In the genomic region with DNA sequence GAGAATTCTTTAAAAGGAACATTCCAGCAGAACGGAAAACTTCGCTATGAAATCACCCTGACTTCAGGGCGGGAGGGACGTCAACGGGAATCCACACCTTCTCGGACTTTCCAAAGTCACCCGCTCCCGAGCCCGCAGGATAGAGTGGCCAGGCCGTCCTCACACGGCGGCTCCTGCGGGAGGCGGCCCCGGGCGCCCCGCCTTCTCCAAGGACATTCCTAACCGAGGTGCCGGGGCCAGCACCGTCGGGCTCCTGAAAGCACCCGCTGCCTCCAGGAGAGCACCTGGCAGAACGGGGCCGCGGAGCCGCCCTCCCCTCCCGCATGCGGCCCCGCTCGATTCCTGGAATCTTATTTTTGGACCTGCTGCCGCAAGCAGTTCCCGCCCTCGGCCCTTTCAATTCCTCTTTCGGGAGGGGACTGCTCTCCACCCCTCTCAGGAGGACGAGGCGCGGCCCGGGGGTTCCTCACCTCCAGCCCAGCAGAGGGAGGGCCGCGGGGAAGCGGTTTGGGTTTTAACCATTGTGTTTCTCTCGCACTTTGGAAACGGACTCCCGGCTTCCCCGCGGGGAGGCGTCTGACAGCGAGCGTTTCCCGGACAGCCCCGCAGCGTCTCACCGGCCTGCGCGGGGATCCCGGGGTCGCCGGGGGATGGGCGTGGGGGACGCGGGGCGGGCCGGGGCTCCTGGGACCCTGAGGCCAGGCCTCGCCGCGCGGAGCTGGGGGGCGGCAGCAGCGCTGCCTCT, we compare ENCODE assay signal across 8 cellular contexts. TPM values are rescaled to one million over a fixed set of nuclear protein-coding genes. Genes with fewer than 3 reads are reported as not detected.
A peak's percentile ranks its signal among the peaks of the same experiment; 100 is the strongest.
DNase-seq lines count a peak whose midpoint lies in the region; ATAC-seq and TF ChIP-seq lines count a peak whose summit lies in the region.

No MANE protein-coding gene starts in this region.

- H3K4me3 ChIP-seq in CD8-positive, alpha-beta T cell (ENCODE audit: low read depth, low read length) = peak overlapping the region; percentile 45
- peak overlapping the region; percentile 62 for H3K4me3 ChIP-seq in fibroblast of pulmonary artery (replicated peaks; ENCODE audit: low read depth, low read length)

- H3K27me3 Mint-ChIP-seq in CD8-positive, alpha-beta T cell (ENCODE audit: low read depth) = peaks cover 40% of the 10 kb centered on the region
- H3K27me3 Mint-ChIP-seq in HFFc6 (ENCODE audit: insufficient read depth) (peaks cover 4% of the 10 kb centered on the region), natural killer cell (ENCODE audit: low read depth in 2 of 2) (peaks cover 36 to 42% of the 10 kb centered on the region in 2 donors)
- peaks cover 40% of the 10 kb centered on the region for H3K27me3 Mint-ChIP-seq in activated CD8-positive, alpha-beta T cell treated with anti-CD3 and anti-CD28 coated beads for 36 hours

- no peak for DNase-seq in CD8-positive, alpha-beta T cell
- DNase-seq in HFFc6 (no peak), fibroblast of pulmonary artery (ENCODE audit: low read depth) (peak; percentile 25), natural killer cell (peak; percentile 15), NCI-H82 (lab: John Stamatoyannopoulos, UW) (no peak), KG1 (lab: John Stamatoyannopoulos, UW) (no peak), NCI-H128 (lab: John Stamatoyannopoulos, UW; ENCODE audit: unreplicated experiment) (no peak)
- no peak for DNase-seq in activated CD8-positive, alpha-beta T cell treated with anti-CD3 and anti-CD28 coated beads for 36 hours

- H3K27me3 ChIP-seq in CD8-positive, alpha-beta T cell (ENCODE audit: insufficient read depth, low read length) = peaks cover 12% of the 10 kb centered on the region

- H3K4me3 Mint-ChIP-seq in CD8-positive, alpha-beta T cell = peak overlapping the region; percentile 68
- H3K4me3 Mint-ChIP-seq in HFFc6 (peak overlapping the region; percentile 97), natural killer cell (peak overlapping the region; percentile 68)
- H3K4me3 Mint-ChIP-seq in activated CD8-positive, alpha-beta T cell treated with anti-CD3 and anti-CD28 coated beads for 36 hours = peak overlapping the region; percentile 55

- CTCF ChIA-PET in CD8-positive, alpha-beta T cell (lab: Charles Lee) = interaction anchor here (1.1 to 1.7 kb wide), 2 partner anchors 17 to 48 kb away, joined by 3 to 5 read pairs; no protein-coding TSS in a partner anchor
- CTCF ChIA-PET in activated CD8-positive, alpha-beta T cell treated with anti-CD3 and anti-CD28 coated beads for 36 hours (lab: Charles Lee) = no interaction called here

- H3K9me3 ChIP-seq in CD8-positive, alpha-beta T cell (ENCODE audit: low read length) = no peaks in the 10 kb centered on the region

- H3K27ac ChIP-seq in CD8-positive, alpha-beta T cell (ENCODE audit: low read depth, low read length) = no peak overlapping the region

- POLR2A ChIA-PET in CD8-positive, alpha-beta T cell (lab: Charles Lee) = no interaction called here
- POLR2A ChIA-PET in activated CD8-positive, alpha-beta T cell treated with anti-CD3 and anti-CD28 coated beads for 36 hours (lab: Charles Lee) = no interaction called here

- no peak overlapping the region for H3K27ac Mint-ChIP-seq in CD8-positive, alpha-beta T cell
- H3K27ac Mint-ChIP-seq in HFFc6 (peak overlapping the region; percentile 93), natural killer cell (no peak overlapping the region)
- no peak overlapping the region for H3K27ac Mint-ChIP-seq in activated CD8-positive, alpha-beta T cell treated with anti-CD3 and anti-CD28 coated beads for 36 hours

- H3K9me3 Mint-ChIP-seq in CD8-positive, alpha-beta T cell = no peaks in the 10 kb centered on the region
- peaks cover 3% of the 10 kb centered on the region; the same call in 1 of the 2 replicates for H3K9me3 Mint-ChIP-seq in HFFc6
- peaks cover 5% of the 10 kb centered on the region for H3K9me3 Mint-ChIP-seq in activated CD8-positive, alpha-beta T cell treated with anti-CD3 and anti-CD28 coated beads for 36 hours
- no peaks in the 10 kb centered on the region for H3K9me3 Mint-ChIP-seq in natural killer cell

- TF ChIP-seq CTCF in CD8-positive, alpha-beta T cell (IDR thresholded peaks at IDR 0.05) = no peak
- no peak for TF ChIP-seq CTCF in HFFc6 (IDR thresholded peaks at IDR 0.05)
- no peak for TF ChIP-seq CTCF in activated CD8-positive, alpha-beta T cell treated with anti-CD3 and anti-CD28 coated beads for 36 hours (IDR thresholded peaks at IDR 0.05)
- TF ChIP-seq CTCF in fibroblast of pulmonary artery (IDR thresholded peaks at IDR 0.05; ENCODE audit: low read length, missing control alignments) = no peak
- no peak for TF ChIP-seq CTCF in natural killer cell (IDR thresholded peaks at IDR 0.05)

- peaks cover 13% of the 10 kb centered on the region for H3K4me1 ChIP-seq in CD8-positive, alpha-beta T cell (ENCODE audit: insufficient read depth, low read length)

- no peak for ATAC-seq in CD8-positive, alpha-beta T cell
- peak; percentile 28 for ATAC-seq in activated CD8-positive, alpha-beta T cell treated with anti-CD3 and anti-CD28 coated beads for 36 hours
- peak in 1 of 3 donors; percentile 32 for ATAC-seq in natural killer cell

- H3K4me1 Mint-ChIP-seq in CD8-positive, alpha-beta T cell (ENCODE audit: low read depth) = peaks cover 12% of the 10 kb centered on the region
- peaks cover 74% of the 10 kb centered on the region for H3K4me1 Mint-ChIP-seq in HFFc6 (ENCODE audit: low read depth)
- H3K4me1 Mint-ChIP-seq in activated CD8-positive, alpha-beta T cell treated with anti-CD3 and anti-CD28 coated beads for 36 hours (ENCODE audit: low read depth) = peaks cover 7% of the 10 kb centered on the region
- H3K4me1 Mint-ChIP-seq in natural killer cell = peaks cover 5 to 16% of the 10 kb centered on the region in 2 donors

- no peaks in the 10 kb centered on the region for H3K36me3 Mint-ChIP-seq in CD8-positive, alpha-beta T cell
- H3K36me3 Mint-ChIP-seq in HFFc6 (ENCODE audit: low read depth) (peaks cover 61% of the 10 kb centered on the region), natural killer cell (no peaks in the 10 kb centered on the region)
- no peaks in the 10 kb centered on the region for H3K36me3 Mint-ChIP-seq in activated CD8-positive, alpha-beta T cell treated with anti-CD3 and anti-CD28 coated beads for 36 hours (ENCODE audit: low read depth)

- H3K36me3 ChIP-seq in CD8-positive, alpha-beta T cell (ENCODE audit: insufficient read depth, low read length) = no peaks in the 10 kb centered on the region

- intact Hi-C loops in CD8-positive, alpha-beta T cell (cut with DNase I, micrococcal nuclease) = no loop called here
- intact Hi-C loops in activated CD8-positive, alpha-beta T cell treated with anti-CD3 and anti-CD28 coated beads for 36 hours (cut with micrococcal nuclease) = no loop called here
- intact Hi-C loops in natural killer cell (cut with micrococcal nuclease) = no loop called here

RNA-seq across cellular contexts. Expression of a gene that starts 0.9 kb away (rescaled TPM):
- 1 to 10 TPM; 1.2 TPM for total RNA-seq in CD8-positive, alpha-beta T cell
- 100 to 1,000 TPM; 669 to 813 (median 715) TPM for total RNA-seq in HFFc6 (2021; fragmentation: NEBNext Ultra II Directional; extraction: Animal tissue kit (Norgen Biotek cat#: 25700))
- under 1 TPM; 0.23 to 0.25 TPM for total RNA-seq in activated CD8-positive, alpha-beta T cell treated with anti-CD3 and anti-CD28 coated beads for 36 hours
- total RNA-seq in natural killer cell = 1 to 10 TPM in 1 of 3 donors, under 1 TPM in 2; 0.40 to 1.4 (median 0.41) TPM

Comparison
In these comparisons a context has a peak if more than half of its experiments do, and no peak if none do; other contexts are left out.
1. DNase-seq: peak in fibroblast of pulmonary artery (single experiment) and natural killer cell (single experiment); none in CD8-positive, alpha-beta T cell (0 of 7), HFFc6 (single experiment), activated CD8-positive, alpha-beta T cell treated with anti-CD3 and anti-CD28 coated beads for 36 hours (single experiment), NCI-H82 (single experiment), KG1 (single experiment) and NCI-H128 (single experiment).
2. RNA of a gene that starts 0.9 kb away (total RNA-seq): 669 to 813 TPM in HFFc6; 1.2 TPM in CD8-positive, alpha-beta T cell, 0.40 to 1.4 TPM in natural killer cell and 0.23 to 0.25 TPM in activated CD8-positive, alpha-beta T cell treated with anti-CD3 and anti-CD28 coated beads for 36 hours; every median in the first group is over 100 times any median in the second.
3. Peak in every context shown above with its lines, with median percentiles within 50 percentile points of each other: H3K4me3 Mint-ChIP-seq.